8 cellular contexts compared by ENCODE assay signal in the genomic region with DNA sequence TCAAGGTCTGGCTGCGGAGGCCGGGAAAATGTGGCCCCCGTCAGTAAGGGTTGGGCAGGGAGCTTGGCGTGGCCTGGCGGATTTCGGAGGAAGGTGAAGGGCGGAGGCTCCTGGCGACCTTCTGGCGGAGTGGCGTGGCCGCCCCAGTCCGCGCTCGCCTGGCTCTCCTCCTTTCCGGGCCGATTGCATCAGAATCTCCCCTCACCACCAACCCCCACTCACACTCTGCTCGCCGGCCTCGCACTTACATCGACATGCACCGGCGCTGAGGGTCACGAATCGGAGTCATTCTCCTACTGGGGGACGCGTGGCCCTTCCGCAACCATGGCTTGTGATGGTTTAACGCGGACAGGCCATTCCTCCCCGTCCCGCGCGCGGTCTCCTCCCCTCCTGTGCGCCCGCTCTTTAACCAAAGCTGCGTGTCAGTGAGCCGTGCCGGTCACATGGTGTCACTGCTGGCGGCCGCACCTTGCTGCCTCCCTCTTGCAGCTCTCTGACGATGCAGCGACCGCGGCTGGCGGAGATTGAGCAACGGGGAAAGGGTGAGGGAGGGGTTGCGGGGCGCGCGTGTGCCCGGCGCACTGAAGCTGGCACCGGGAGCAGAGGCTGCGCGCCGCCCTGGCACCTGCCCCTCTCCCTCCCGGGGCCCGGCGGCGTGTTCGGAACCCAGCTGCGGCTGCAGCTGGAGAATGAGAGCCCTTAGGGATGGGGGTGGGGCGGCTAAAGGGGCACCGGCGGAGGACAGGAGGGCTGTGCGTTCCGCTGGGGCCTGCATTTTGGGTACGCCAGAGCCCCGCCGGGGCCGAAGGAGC. TPM values are rescaled to one million over a fixed set of nuclear protein-coding genes. Genes with fewer than 3 reads are reported as not detected.
DNase-seq lines count a peak whose midpoint lies in the region; ATAC-seq, FAIRE-seq and TF ChIP-seq lines count a peak whose summit lies in the region.

Gene SLC38A1 (minus strand): TSS at position 427 of the 812 bp plus-strand sequence. CDS start 29,243 bp downstream, outside the sequence.

- H3K9ac ChIP-seq in neuronal stem cell (ENCODE audit: low read depth, low read length, poor library complexity): peak within 1 kb of the TSS; percentile 98

- H2BK120ac ChIP-seq in neuronal stem cell (ENCODE audit: low read depth, low read length): peak within 1 kb of the TSS; percentile 62

- H3K23ac ChIP-seq in neuronal stem cell (ENCODE audit: low read depth, low read length, poor library complexity): peak within 1 kb of the TSS; percentile 90

- peak within 1 kb of the TSS; percentile 99 for H3K18ac ChIP-seq in neuronal stem cell (ENCODE audit: low read length)

- peak within 1 kb of the TSS; percentile 76 for H3K14ac ChIP-seq in neuronal stem cell (ENCODE audit: low read length)

- H3K4me3 ChIP-seq in Jurkat, Clone E6-1 (ENCODE audit: low read length): peak within 1 kb of the TSS; percentile 92
- H3K4me3 ChIP-seq in neuronal stem cell (ENCODE audit: low read length in 2 of 2) (peak within 1 kb of the TSS; percentile 86 to 87), suprapubic skin (peak within 1 kb of the TSS; percentile 80)

- H2AFZ ChIP-seq in neuronal stem cell (ENCODE audit: low read length): peak within 1 kb of the TSS; percentile 96

- H3K4me1 ChIP-seq in foreskin keratinocyte (peaks cover 35% of the 10 kb centered on the region), neuronal stem cell (ENCODE audit: control insufficient read depth in 2 of 2, insufficient read depth in 1 of 2, low read depth in 1 of 2, low read length in 2 of 2) (peaks cover 3 to 8% of the 10 kb centered on the region in 2 donors), suprapubic skin (peaks cover 41% of the 10 kb centered on the region)

- H3K9me3 Mint-ChIP-seq in activated T-helper 2 cell treated with anti-CD3 and anti-CD28 coated beads, Interferon-gamma antibody, Interleukin-2, Interleukin-4, amounts not matched to agents 10 μg/mL and 5 μg/mL and 100 μg/mL, durations not matched to agents 14 hours and 24 hours and 36 hours: no peaks in the 10 kb centered on the region

- H2BK12ac ChIP-seq in neuronal stem cell (ENCODE audit: low read length): peak within 1 kb of the TSS; percentile 24

- WGBS in neuronal stem cell (ENCODE audit: extremely low coverage in 2 of 2, insufficient read length in 2 of 2, insufficient replicate concordance in 1 of 2), 2 donors: no CpG with 5 or more reads among the region's 72 CpGs
- WGBS in suprapubic skin: 0% methylated on average over 7 of the region's 72 CpGs

- H3K27ac ChIP-seq in foreskin keratinocyte: peak within 1 kb of the TSS; percentile 88
- H3K27ac ChIP-seq in neuronal stem cell (replicated peaks; ENCODE audit: low read length): peak within 1 kb of the TSS; percentile 89
- peak within 1 kb of the TSS; percentile 89 for H3K27ac ChIP-seq in suprapubic skin

- H3K36me3 Mint-ChIP-seq in activated T-helper 2 cell treated with anti-CD3 and anti-CD28 coated beads, Interferon-gamma antibody, Interleukin-2, Interleukin-4, amounts not matched to agents 10 μg/mL and 5 μg/mL and 100 μg/mL, durations not matched to agents 14 hours and 24 hours and 36 hours (ENCODE audit: low read depth): peaks cover 24% of the 10 kb centered on the region

- H3K27ac Mint-ChIP-seq in activated T-helper 2 cell treated with anti-CD3 and anti-CD28 coated beads, Interferon-gamma antibody, Interleukin-2, Interleukin-4, amounts not matched to agents 10 μg/mL and 5 μg/mL and 100 μg/mL, durations not matched to agents 14 hours and 24 hours and 36 hours: no peak within 1 kb of the TSS

- DNase-seq in DMS79 (lab: John Stamatoyannopoulos, UW) (peak; percentile 93), RCC 7860 (ENCODE audit: low spot score) (peak; percentile 76), foreskin keratinocyte (peak; percentile 67 to 83), neuronal stem cell (ENCODE audit: low spot score) (peak; percentile 77), suprapubic skin (ENCODE audit: low spot score in 2 of 2) (peak; percentile 94 to 96)
- DNase-seq in Jurkat, Clone E6-1 (ENCODE audit: low read depth, low spot score): peak; percentile 78
- peak; percentile 86 for DNase-seq in activated T-helper 2 cell treated with anti-CD3 and anti-CD28 coated beads, Interferon-gamma antibody, Interleukin-2, Interleukin-4, amounts not matched to agents 10 μg/mL and 5 μg/mL and 100 μg/mL, durations not matched to agents 14 hours and 24 hours and 36 hours (ENCODE audit: low spot score)

- FAIRE-seq in RCC 7860 (lab: Jason Lieb, UNC): no peak

- peak within 1 kb of the TSS; percentile 93 for H3K4ac ChIP-seq in neuronal stem cell (ENCODE audit: low read length)

- H3K36me3 ChIP-seq in neuronal stem cell (replicated peaks in 1 of 2; ENCODE audit: control insufficient read depth in 2 of 2, insufficient read depth in 2 of 2, low read length in 2 of 2) (no peaks in the 10 kb centered on the region), suprapubic skin (no peaks in the 10 kb centered on the region)

- TF ChIP-seq EP300 in suprapubic skin (IDR thresholded peaks at IDR 0.05): no peak

- peak in 1 of 2 donors; percentile 74 for TF ChIP-seq POLR2A in suprapubic skin (IDR thresholded peaks at IDR 0.05)

- peak within 1 kb of the TSS; percentile 83 for H3K4me2 ChIP-seq in neuronal stem cell (ENCODE audit: insufficient read depth, low read length, poor library complexity, severe bottlenecking)

- H3K9me3 ChIP-seq in neuronal stem cell (replicated peaks in 1 of 2; ENCODE audit: control insufficient read depth in 2 of 2, insufficient read depth in 1 of 2, low read depth in 1 of 2, low read length in 2 of 2) (no peaks in the 10 kb centered on the region), suprapubic skin (no peaks in the 10 kb centered on the region)

- H3K79me1 ChIP-seq in neuronal stem cell (ENCODE audit: low read depth, low read length): peaks cover 6% of the 10 kb centered on the region

- H2BK5ac ChIP-seq in neuronal stem cell (ENCODE audit: low read length): peak within 1 kb of the TSS; percentile 98

- H3K4me3 Mint-ChIP-seq in activated T-helper 2 cell treated with anti-CD3 and anti-CD28 coated beads, Interferon-gamma antibody, Interleukin-2, Interleukin-4, amounts not matched to agents 10 μg/mL and 5 μg/mL and 100 μg/mL, durations not matched to agents 14 hours and 24 hours and 36 hours (ENCODE audit: low read depth): no peak within 1 kb of the TSS

- peak within 1 kb of the TSS; percentile 88 for H2AK5ac ChIP-seq in neuronal stem cell (ENCODE audit: low read depth, low read length)

- peaks cover 26% of the 10 kb centered on the region for H3K4me1 Mint-ChIP-seq in activated T-helper 2 cell treated with anti-CD3 and anti-CD28 coated beads, Interferon-gamma antibody, Interleukin-2, Interleukin-4, amounts not matched to agents 10 μg/mL and 5 μg/mL and 100 μg/mL, durations not matched to agents 14 hours and 24 hours and 36 hours (ENCODE audit: low read depth)

- H2BK15ac ChIP-seq in neuronal stem cell (ENCODE audit: low read length): peak within 1 kb of the TSS; percentile 91

- H4K91ac ChIP-seq in neuronal stem cell (ENCODE audit: low read depth, low read length, poor library complexity): peak within 1 kb of the TSS; percentile 89

- H3K27me3 ChIP-seq in foreskin keratinocyte: no peaks in the 10 kb centered on the region
- H3K27me3 ChIP-seq in neuronal stem cell (ENCODE audit: control insufficient read depth in 3 of 3, insufficient read depth in 3 of 3, low read depth in 1 of 3, low read length in 3 of 3): peaks cover 0 to 22% (median 0%) of the 10 kb centered on the region in 3 experiments
- H3K27me3 ChIP-seq in suprapubic skin: no peaks in the 10 kb centered on the region

- H4K8ac ChIP-seq in neuronal stem cell (ENCODE audit: low read depth, low read length): peak within 1 kb of the TSS; percentile 30

- peak; percentile 62 for ATAC-seq in GM21576 (IDR thresholded peaks at IDR 0.05; ENCODE audit: unreplicated experiment)
- peak; percentile 74 for ATAC-seq in foreskin keratinocyte

- H3K27me3 Mint-ChIP-seq in activated T-helper 2 cell treated with anti-CD3 and anti-CD28 coated beads, Interferon-gamma antibody, Interleukin-2, Interleukin-4, amounts not matched to agents 10 μg/mL and 5 μg/mL and 100 μg/mL, durations not matched to agents 14 hours and 24 hours and 36 hours (ENCODE audit: low read depth): no peaks in the 10 kb centered on the region

- intact Hi-C loops in activated T-helper 2 cell treated with anti-CD3 and anti-CD28 coated beads, Interferon-gamma antibody, Interleukin-2, Interleukin-4, amounts not matched to agents 10 μg/mL and 5 μg/mL and 100 μg/mL, durations not matched to agents 14 hours and 24 hours and 36 hours (cut with micrococcal nuclease): loop anchor here (1.0 to 10.0 kb wide), 10 partner anchors 53 to 1438 kb away; partner anchors contain the start of genes ARID2 and RPAP3

- TF ChIP-seq CTCF in foreskin keratinocyte (conservative IDR thresholded peaks at IDR 0.05): no peak
- no peak for TF ChIP-seq CTCF in suprapubic skin (IDR thresholded peaks at IDR 0.05)

RNA-seq across cellular contexts. Expression of gene SLC38A1, which starts in this region (rescaled TPM):
- polyA plus RNA-seq in Jurkat, Clone E6-1 (2012; ENCODE audit: insufficient read depth, insufficient read length): 54.0 TPM
- 152 and 154 TPM in 2 replicates for total RNA-seq in activated T-helper 2 cell treated with anti-CD3 and anti-CD28 coated beads, Interferon-gamma antibody, Interleukin-2, Interleukin-4, amounts not matched to agents 10 μg/mL and 5 μg/mL and 100 μg/mL, durations not matched to agents 14 hours and 24 hours and 36 hours
- total RNA-seq in foreskin keratinocyte (147 and 182 TPM in 2 replicates), suprapubic skin (100 to 1,000 TPM in 3 of 4 donors, 10 to 100 TPM in 1; 96.2 to 110 (median 102) TPM)
- polyA plus RNA-seq in foreskin keratinocyte: 28.5 and 28.8 TPM in 2 replicates
- 73.9 TPM for polyA plus RNA-seq in neuronal stem cell (2013, experiment 1 of 2)
- polyA plus RNA-seq in neuronal stem cell (2013, experiment 2 of 2): 75.7 TPM

Comparison
In these comparisons a context has a peak if more than half of its experiments do, and no peak if none do; other contexts are left out.
1. Peak in every context shown above with its lines: DNase-seq, ATAC-seq, H3K4me3 ChIP-seq and H3K27ac ChIP-seq.